Comparison of ENCODE assay signal across 13 cellular contexts in the genomic region with DNA sequence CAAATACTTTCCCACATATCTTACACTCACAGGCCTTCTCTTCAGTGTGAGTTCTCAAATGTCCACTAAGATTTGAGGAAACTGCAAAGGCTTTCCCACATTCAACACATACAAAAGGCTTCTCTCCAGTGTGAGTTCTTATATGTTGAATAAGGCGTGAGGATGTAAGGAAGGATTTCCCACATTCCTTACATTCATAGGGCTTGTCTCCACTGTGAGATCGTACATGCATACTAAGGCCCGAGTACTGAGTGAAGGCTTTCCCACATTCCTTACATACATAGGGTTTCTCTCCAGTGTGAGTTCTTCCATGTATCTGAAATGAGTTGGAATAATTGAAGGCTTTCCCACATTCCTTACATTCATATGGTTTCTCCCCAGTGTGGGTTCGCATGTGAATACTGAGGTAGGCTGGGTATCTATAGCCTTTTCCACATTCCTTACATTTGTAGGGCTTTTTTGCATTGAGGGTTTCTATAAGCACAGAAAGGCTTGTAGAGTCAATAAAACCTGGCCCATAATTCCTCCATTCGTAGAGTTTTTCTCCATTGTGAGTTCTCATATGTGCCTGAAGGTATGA. TPM values are rescaled to one million over a fixed set of nuclear protein-coding genes. Genes with fewer than 3 reads are reported as not detected.
A peak's percentile ranks its signal among the peaks of the same experiment; 100 is the strongest.
DNase-seq lines count a peak whose midpoint lies in the region; ATAC-seq and TF ChIP-seq lines count a peak whose summit lies in the region.
"Had no signal": no experiment of that assay in that cellular context is flagged by ENCODE, and none has a peak within 500 bp of the region (broad histone marks: within the 10 kb centered on the region; RNA-seq: fewer than 3 reads in every experiment).

No MANE protein-coding gene starts in this region.

- H3K4me1 ChIP-seq in GM23338 (ENCODE audit: insufficient read depth) (no peaks in the 10 kb centered on the region), PC-9 (replicated peaks; ENCODE audit: insufficient read depth) (no peaks in the 10 kb centered on the region), fibroblast of lung (ENCODE audit: control insufficient read depth, extremely low read depth, insufficient read depth, low read length) (no peaks in the 10 kb centered on the region), rectal smooth muscle tissue (ENCODE audit: control insufficient read depth, insufficient read depth, low read length) (no peaks in the 10 kb centered on the region)

- H2AFZ ChIP-seq in GM23338 (no peak overlapping the region), PC-9 (no peak overlapping the region), fibroblast of lung (ENCODE audit: low read length) (no peak overlapping the region)

- peak; percentile 53 for DNase-seq in GM23338 (ENCODE audit: low spot score)
- peak in 1 of 2 experiments; percentile 53 for DNase-seq in PC-9
- DNase-seq in fibroblast of lung (ENCODE audit: low read depth in 2 of 2), result peak; percentile 14 to 28
- DNase-seq in activated effector memory CD4-positive, alpha-beta T cell treated with Interleukin-2 at 50 U/mL for 16 hours, result no peak
- DNase-seq in RKO (ENCODE audit: low spot score), result no peak
- DNase-seq in DMS153 (lab: John Stamatoyannopoulos, UW), result no peak
- DNase-seq: activated naive CD4-positive, alpha-beta T cell treated with anti-CD3 and anti-CD28 coated beads, Interleukin-2, amount 10 ng/mL, durations not matched to agents 7 days and 5 days; cerebellar nuclear complex; Right ventricle myocardium superior had no signal

- peak overlapping the region; percentile 7; the same call in 1 of the 2 replicates for H3K4me3 ChIP-seq in GM23338
- H3K4me3 ChIP-seq in PC-9, result peak overlapping the region; percentile 28; the same call in 1 of the 2 replicates
- no peak overlapping the region for H3K4me3 ChIP-seq in fibroblast of lung (replicated peaks in 1 of 4; ENCODE audit: control extremely low read depth in 1 of 4, insufficient read depth in 1 of 4, low read depth in 3 of 4, low read length in 4 of 4)
- peak overlapping the region; percentile 22 for H3K4me3 ChIP-seq in rectal smooth muscle tissue (ENCODE audit: low read length)

- H3K79me2 ChIP-seq in GM23338 (replicated peaks; ENCODE audit: insufficient read depth) (0 out of 2 replicates have a peak, but pooled peaks cover 4% of the 10 kb centered on the region), PC-9 (ENCODE audit: low read depth) (no peaks in the 10 kb centered on the region), fibroblast of lung (ENCODE audit: control insufficient read depth, insufficient read depth, low read length) (no peaks in the 10 kb centered on the region)

- peaks cover 97% of the 10 kb centered on the region for H3K36me3 Mint-ChIP-seq in GM23338 (ENCODE audit: low read depth)

- POLR2A ChIA-PET in PC-9 (lab: Charles Lee; ENCODE audit: unreplicated experiment), result no interaction called here

- H3K9me2 ChIP-seq in GM23338 (ENCODE audit: insufficient read depth) (no peaks in the 10 kb centered on the region; the same call in 1 of the 2 replicates), PC-9 (ENCODE audit: insufficient read depth) (no peaks in the 10 kb centered on the region)

- H4K20me1 ChIP-seq in GM23338 (replicated peaks; ENCODE audit: insufficient read depth), result no peaks in the 10 kb centered on the region
- H4K20me1 ChIP-seq in PC-9 (ENCODE audit: insufficient read depth), result no peaks in the 10 kb centered on the region
- H4K20me1 ChIP-seq in fibroblast of lung (ENCODE audit: control insufficient read depth, extremely low read depth, insufficient read depth, low read length), result no peaks in the 10 kb centered on the region

- no peaks in the 10 kb centered on the region for H3K4me1 Mint-ChIP-seq in GM23338
- H3K4me1 Mint-ChIP-seq: activated naive CD4-positive, alpha-beta T cell treated with anti-CD3 and anti-CD28 coated beads, Interleukin-2, amount 10 ng/mL, durations not matched to agents 7 days and 5 days had no signal

- H3K36me3 ChIP-seq in GM23338 (ENCODE audit: insufficient read depth), result peaks cover 90% of the 10 kb centered on the region
- peaks cover 80% of the 10 kb centered on the region for H3K36me3 ChIP-seq in PC-9 (ENCODE audit: low read depth)
- H3K36me3 ChIP-seq in fibroblast of lung (ENCODE audit: control insufficient read depth, insufficient read depth, low read length), result peaks cover 30% of the 10 kb centered on the region
- H3K36me3 ChIP-seq in rectal smooth muscle tissue (ENCODE audit: control insufficient read depth, insufficient read depth, low read length), result peaks cover 62% of the 10 kb centered on the region

- no peak overlapping the region for H3K27ac ChIP-seq in GM23338 (ENCODE audit: low read depth)
- no peak overlapping the region for H3K27ac ChIP-seq in PC-9
- no peak overlapping the region for H3K27ac ChIP-seq in fibroblast of lung (ENCODE audit: insufficient read depth, low read length)
- H3K27ac ChIP-seq in rectal smooth muscle tissue (ENCODE audit: low read depth, low read length), result no peak overlapping the region

- H3K9ac ChIP-seq in fibroblast of lung (ENCODE audit: insufficient read depth, low read length) (no peak overlapping the region), rectal smooth muscle tissue (ENCODE audit: low read length) (no peak overlapping the region)

- no peak overlapping the region for H3K4me3 Mint-ChIP-seq in GM23338
- H3K4me3 Mint-ChIP-seq: activated naive CD4-positive, alpha-beta T cell treated with anti-CD3 and anti-CD28 coated beads, Interleukin-2, amount 10 ng/mL, durations not matched to agents 7 days and 5 days; natural killer cell treated with Interleukin-12 subunit alpha and Interleukin-12 subunit beta and Interleukin-15 and Interleukin-18, amount 100 ng/mL, for 72 hours had no signal

- H3K9me3 ChIP-seq in PC-9 (ENCODE audit: insufficient read depth, low read depth) (peaks cover 95% of the 10 kb centered on the region), fibroblast of lung (ENCODE audit: control insufficient read depth, insufficient read depth, low read depth, low read length) (peaks cover 28% of the 10 kb centered on the region)

- H3K27ac Mint-ChIP-seq in GM23338, result no peak overlapping the region
- H3K27ac Mint-ChIP-seq: activated naive CD4-positive, alpha-beta T cell treated with anti-CD3 and anti-CD28 coated beads, Interleukin-2, amount 10 ng/mL, durations not matched to agents 7 days and 5 days; natural killer cell treated with Interleukin-12 subunit alpha and Interleukin-12 subunit beta and Interleukin-15 and Interleukin-18, amount 100 ng/mL, for 72 hours had no signal

- H3K27me3 ChIP-seq in GM23338 (ENCODE audit: insufficient read depth) (peaks cover 4% of the 10 kb centered on the region; the same call in 1 of the 2 replicates), PC-9 (ENCODE audit: insufficient read depth, low read depth) (no peaks in the 10 kb centered on the region), fibroblast of lung (ENCODE audit: control insufficient read depth, insufficient read depth, low read length) (no peaks in the 10 kb centered on the region), rectal smooth muscle tissue (ENCODE audit: control insufficient read depth, insufficient read depth, low read length) (no peaks in the 10 kb centered on the region)

- peaks cover 97% of the 10 kb centered on the region for H3K9me3 Mint-ChIP-seq in GM23338

- ATAC-seq in GM23338, result no peak
- ATAC-seq: natural killer cell treated with Interleukin-12 subunit alpha and Interleukin-12 subunit beta and Interleukin-15 and Interleukin-18, amount 100 ng/mL, for 72 hours had no signal

- TF ChIP-seq CTCF in GM23338 (conservative IDR thresholded peaks at IDR 0.05; ENCODE audit: low read depth in 2 of 2) (no peak), PC-9 (conservative IDR thresholded peaks at IDR 0.05) (no peak), fibroblast of lung (conservative IDR thresholded peaks at IDR 0.05 in 1 of 2, IDR thresholded peaks at IDR 0.05 in 1 of 2; ENCODE audit: low read depth in 1 of 2, low read length in 2 of 2) (no peak)

- H3K4me2 ChIP-seq in GM23338, result no peak overlapping the region
- no peak overlapping the region for H3K4me2 ChIP-seq in PC-9
- H3K4me2 ChIP-seq in fibroblast of lung (ENCODE audit: extremely low read depth, insufficient read depth, low read length), result no peak overlapping the region

- CTCF ChIA-PET in PC-9 (lab: Charles Lee), result no interaction called here

- intact Hi-C loops in PC-9 (cut with micrococcal nuclease; ENCODE audit: unreplicated experiment), result no loop called here

- no TSS peak for BruUV-seq in PC-9 (replicated peaks; lab: Mats Ljungman, UMichigan)

- peaks cover 6% of the 10 kb centered on the region for H3K27me3 Mint-ChIP-seq in GM23338 (ENCODE audit: insufficient read depth, low read depth, poor library complexity)
- H3K27me3 Mint-ChIP-seq: activated naive CD4-positive, alpha-beta T cell treated with anti-CD3 and anti-CD28 coated beads, Interleukin-2, amount 10 ng/mL, durations not matched to agents 7 days and 5 days; natural killer cell treated with Interleukin-12 subunit alpha and Interleukin-12 subunit beta and Interleukin-15 and Interleukin-18, amount 100 ng/mL, for 72 hours had no signal

- H3F3A ChIP-seq in GM23338 (replicated peaks; ENCODE audit: low read depth), result peaks cover 7% of the 10 kb centered on the region; the same call in 1 of the 2 replicates
- peaks cover 32% of the 10 kb centered on the region for H3F3A ChIP-seq in PC-9 (ENCODE audit: insufficient read depth, low read depth)

TF ChIP-seq in GM23338, 12 proteins besides CTCF, POLR2A, EP300 and RAD21 (continues in another document):
- TF ChIP-seq STAT1 (IDR thresholded peaks at IDR 0.05; ENCODE audit: unreplicated experiment), result no peak

RNA-seq across cellular contexts. Expression of gene ZNF426, which starts 9.6 kb away (rescaled TPM):
- 20.0 and 22.7 TPM in 2 replicates for total RNA-seq in GM23338 (2014; rRNA removed; shearing (Covaris generic))
- polyA plus RNA-seq in GM23338 (2016; fragmentation: Nextera tagmentation; extraction: Ambion mirVana) (10.5 and 11.0 TPM in 2 replicates), fibroblast of lung (10.1 and 12.4 TPM in 2 replicates)
- total RNA-seq in PC-9 (2021) (16.1 and 24.0 TPM in 2 replicates), fibroblast of lung (28.9 and 29.8 TPM in 2 replicates)
- polyA plus RNA-seq in fibroblast of lung (2012), result 6.4 and 7.2 TPM in 2 replicates
- polyA minus RNA-seq in fibroblast of lung (ENCODE audit: low replicate concordance), result 4.6 and 4.7 TPM in 2 replicates

RNA-seq across cellular contexts. Expression of gene ZNF560, which starts 30.4 kb away (rescaled TPM):
- 0.14 and 0.31 TPM in 2 replicates for total RNA-seq in GM23338 (2014; rRNA removed; shearing (Covaris generic))
- polyA plus RNA-seq in GM23338 (2016; fragmentation: Nextera tagmentation; extraction: Ambion mirVana) (not detected in 2 replicates), fibroblast of lung (0.61 and 1.0 TPM in 2 replicates)
- total RNA-seq in PC-9 (2021) (2.4 and 2.7 TPM in 2 replicates), fibroblast of lung (3.3 and 7.3 TPM in 2 replicates)
- polyA plus RNA-seq in fibroblast of lung (2012), result 0.63 TPM in 2 replicates
- polyA minus RNA-seq in fibroblast of lung (ENCODE audit: low replicate concordance), result not detected in 2 replicates
- total RNA-seq: activated CD8-positive, alpha-beta memory T cell treated with anti-CD3 and anti-CD28 coated beads for 36 hours; Right ventricle myocardium superior; subcutaneous adipose tissue had no signal

RNA-seq across cellular contexts. Expression of gene ZNF121, which starts 55.5 kb away (rescaled TPM):
- total RNA-seq in GM23338 (2014; rRNA removed; shearing (Covaris generic)), result 252 and 263 TPM in 2 replicates
- polyA plus RNA-seq in GM23338 (2016; fragmentation: Nextera tagmentation; extraction: Ambion mirVana) (42.3 and 50.8 TPM in 2 replicates), fibroblast of lung (3.7 and 4.2 TPM in 2 replicates)
- total RNA-seq in PC-9 (2021) (36.6 and 51.3 TPM in 2 replicates), fibroblast of lung (38.8 and 53.3 TPM in 2 replicates)
- polyA plus RNA-seq in fibroblast of lung (2012), result 4.3 and 4.5 TPM in 2 replicates
- polyA minus RNA-seq in fibroblast of lung (ENCODE audit: low replicate concordance), result 9.5 and 11.7 TPM in 2 replicates

Comparison
In these comparisons a context has a peak if more than half of its experiments do, and no peak if none do; other contexts are left out.
1. DNase-seq: peak in GM23338 (single experiment) and fibroblast of lung (2 of 2); none in activated effector memory CD4-positive, alpha-beta T cell treated with Interleukin-2 at 50 U/mL for 16 hours (single experiment), RKO (single experiment) and DMS153 (single experiment).
2. H3K4me3 ChIP-seq: peak in GM23338 (single experiment), PC-9 (single experiment) and rectal smooth muscle tissue (single experiment); none in fibroblast of lung (0 of 4).